In the genomic region with DNA sequence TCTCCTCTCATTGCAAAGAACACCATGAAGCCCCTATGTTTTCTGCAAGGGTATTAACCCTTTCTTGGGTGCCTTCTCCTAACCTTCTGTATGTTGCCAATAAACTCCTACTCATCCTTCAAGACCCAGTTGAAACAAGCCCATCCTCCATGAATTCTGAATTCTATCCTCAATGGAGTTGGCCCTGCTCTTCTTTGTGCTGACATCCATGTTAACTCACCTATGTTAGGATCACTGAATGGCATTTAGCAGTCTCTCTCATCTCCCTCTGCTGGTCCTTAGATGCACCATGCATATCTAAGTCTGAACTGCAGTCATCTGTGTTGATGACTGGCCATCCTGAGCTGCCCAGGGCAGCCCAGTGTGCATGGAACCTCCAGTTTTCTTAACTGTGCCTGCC, we compare ENCODE assay signal across 1 cellular context.
TF ChIP-seq lines count a peak whose summit lies in the region.

No MANE protein-coding gene starts in this region.

TF ChIP-seq in SK-N-SH, 30 proteins besides CTCF, POLR2A, EP300 and RAD21 (continued from another document):
- TF ChIP-seq, protein P1, sequence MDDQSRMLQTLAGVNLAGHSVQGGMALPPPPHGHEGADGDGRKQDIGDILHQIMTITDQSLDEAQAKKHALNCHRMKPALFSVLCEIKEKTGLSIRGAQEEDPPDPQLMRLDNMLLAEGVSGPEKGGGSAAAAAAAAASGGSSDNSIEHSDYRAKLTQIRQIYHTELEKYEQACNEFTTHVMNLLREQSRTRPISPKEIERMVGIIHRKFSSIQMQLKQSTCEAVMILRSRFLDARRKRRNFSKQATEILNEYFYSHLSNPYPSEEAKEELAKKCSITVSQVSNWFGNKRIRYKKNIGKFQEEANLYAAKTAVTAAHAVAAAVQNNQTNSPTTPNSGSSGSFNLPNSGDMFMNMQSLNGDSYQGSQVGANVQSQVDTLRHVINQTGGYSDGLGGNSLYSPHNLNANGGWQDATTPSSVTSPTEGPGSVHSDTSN (IDR thresholded peaks at IDR 0.05) = no peak
- TF ChIP-seq, protein P2, sequence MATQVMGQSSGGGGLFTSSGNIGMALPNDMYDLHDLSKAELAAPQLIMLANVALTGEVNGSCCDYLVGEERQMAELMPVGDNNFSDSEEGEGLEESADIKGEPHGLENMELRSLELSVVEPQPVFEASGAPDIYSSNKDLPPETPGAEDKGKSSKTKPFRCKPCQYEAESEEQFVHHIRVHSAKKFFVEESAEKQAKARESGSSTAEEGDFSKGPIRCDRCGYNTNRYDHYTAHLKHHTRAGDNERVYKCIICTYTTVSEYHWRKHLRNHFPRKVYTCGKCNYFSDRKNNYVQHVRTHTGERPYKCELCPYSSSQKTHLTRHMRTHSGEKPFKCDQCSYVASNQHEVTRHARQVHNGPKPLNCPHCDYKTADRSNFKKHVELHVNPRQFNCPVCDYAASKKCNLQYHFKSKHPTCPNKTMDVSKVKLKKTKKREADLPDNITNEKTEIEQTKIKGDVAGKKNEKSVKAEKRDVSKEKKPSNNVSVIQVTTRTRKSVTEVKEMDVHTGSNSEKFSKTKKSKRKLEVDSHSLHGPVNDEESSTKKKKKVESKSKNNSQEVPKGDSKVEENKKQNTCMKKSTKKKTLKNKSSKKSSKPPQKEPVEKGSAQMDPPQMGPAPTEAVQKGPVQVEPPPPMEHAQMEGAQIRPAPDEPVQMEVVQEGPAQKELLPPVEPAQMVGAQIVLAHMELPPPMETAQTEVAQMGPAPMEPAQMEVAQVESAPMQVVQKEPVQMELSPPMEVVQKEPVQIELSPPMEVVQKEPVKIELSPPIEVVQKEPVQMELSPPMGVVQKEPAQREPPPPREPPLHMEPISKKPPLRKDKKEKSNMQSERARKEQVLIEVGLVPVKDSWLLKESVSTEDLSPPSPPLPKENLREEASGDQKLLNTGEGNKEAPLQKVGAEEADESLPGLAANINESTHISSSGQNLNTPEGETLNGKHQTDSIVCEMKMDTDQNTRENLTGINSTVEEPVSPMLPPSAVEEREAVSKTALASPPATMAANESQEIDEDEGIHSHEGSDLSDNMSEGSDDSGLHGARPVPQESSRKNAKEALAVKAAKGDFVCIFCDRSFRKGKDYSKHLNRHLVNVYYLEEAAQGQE (IDR thresholded peaks at IDR 0.05; ENCODE audit: low read depth, low read length) = no peak
